27 cellular contexts compared by ENCODE assay signal in the genomic region with DNA sequence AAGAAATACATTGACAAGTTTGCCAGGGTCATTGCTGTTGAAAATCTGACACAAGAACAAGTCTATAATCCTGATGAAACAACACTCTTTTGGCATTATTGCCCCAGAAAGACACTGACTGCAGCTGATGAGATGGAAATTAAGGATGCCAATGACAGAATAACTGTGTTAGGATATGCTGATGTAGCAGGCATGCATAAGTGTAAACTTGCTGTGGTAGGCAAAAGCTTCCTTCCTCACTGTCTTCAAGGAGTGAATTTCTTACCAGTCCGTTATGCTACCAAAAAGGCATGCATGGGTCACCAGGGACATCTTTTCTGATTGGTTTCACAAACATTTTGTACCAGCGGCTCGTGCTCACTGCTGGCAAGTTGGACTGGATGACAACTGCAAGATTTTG. TPM values are rescaled to one million over a fixed set of nuclear protein-coding genes. Genes with fewer than 3 reads are reported as not detected.
"Had no signal": no experiment of that assay in that cellular context is flagged by ENCODE, and none has a peak within 500 bp of the region (broad histone marks: within the 10 kb centered on the region; RNA-seq: fewer than 3 reads in every experiment).

No MANE protein-coding gene starts in this region.

- DNase-seq: activated CD4-positive, alpha-beta T cell treated with anti-CD3 and anti-CD28 coated beads for 36 hours; activated CD4-positive, alpha-beta T cell treated with anti-CD3 and anti-CD28 coated beads, Interleukin-2, amount 10 ng/mL, durations not matched to agents 7 days and 5 days; activated CD4-positive, alpha-beta T cell treated with anti-CD3 and anti-CD28 coated beads, Interleukin-2, amount 50 U/mL, for 48 hours; activated CD8-positive, alpha-beta T cell treated with anti-CD3 and anti-CD28 coated beads, Interleukin-2, amount 10 ng/mL, durations not matched to agents 7 days and 5 days; activated gamma-delta T cell; activated naive CD4-positive, alpha-beta T cell treated with Interleukin-2 at 50 U/mL for 16 hours; activated naive CD8-positive, alpha-beta T cell treated with anti-CD3 and anti-CD28 coated beads, Interleukin-2, amount 10 ng/mL, durations not matched to agents 7 days and 5 days; activated T-cell treated with anti-CD3 and anti-CD28 coated beads, Interleukin-2, amount 50 U/mL, for 24 hours; amygdala; MM.1S; MV-4-11; NCI-H1092; NCI-H1436 treated with DMSO at 0.1 percent for 48 hours; NCI-H1694 treated with DMSO at 0.1 percent for 48 hours; NCI-H2029; NCI-H345; NCI-H524 treated with DMSO at 0.1 percent for 48 hours; SHP77 treated with DMSO at 0.1 percent for 48 hours; SK-N-SH had no signal

- H3K4me3 ChIP-seq: ascending aorta, cardiac muscle cell, SJSA1 had no signal

- H3K36me3 ChIP-seq: ascending aorta, cardiac muscle cell, SJSA1 had no signal

- H3K27ac ChIP-seq: ascending aorta, cardiac muscle cell, SJSA1 had no signal

- ATAC-seq: activated CD4-positive, alpha-beta T cell treated with anti-CD3 and anti-CD28 coated beads for 36 hours; activated CD4-positive, CD25-positive, alpha-beta regulatory T cell treated with anti-CD3 and anti-CD28 coated beads, Interleukin-2, amount 50 U/mL, for 24 hours; activated CD8-positive, alpha-beta T cell treated with anti-CD3 and anti-CD28 coated beads, Interleukin-2, amount 10 ng/mL, durations not matched to agents 7 days and 5 days; Panc1; WTC11 had no signal

- FAIRE-seq: TTC549 had no signal

- H3K9me3 ChIP-seq: ascending aorta, SJSA1, SK-N-SH had no signal

- H3K9ac ChIP-seq: SK-N-SH had no signal

- H3K27me3 ChIP-seq: ascending aorta, cardiac muscle cell, SJSA1 had no signal

- H3K4me1 ChIP-seq: ascending aorta, SJSA1 had no signal

- H3K4me2 ChIP-seq: SK-N-SH had no signal

RNA-seq across cellular contexts. Expression of a gene that starts 10.5 kb away (rescaled TPM):
- total RNA-seq: ascending aorta, LHCN-M2 had no signal
